ENCODE assay signal across 14 cellular contexts in the genomic region with DNA sequence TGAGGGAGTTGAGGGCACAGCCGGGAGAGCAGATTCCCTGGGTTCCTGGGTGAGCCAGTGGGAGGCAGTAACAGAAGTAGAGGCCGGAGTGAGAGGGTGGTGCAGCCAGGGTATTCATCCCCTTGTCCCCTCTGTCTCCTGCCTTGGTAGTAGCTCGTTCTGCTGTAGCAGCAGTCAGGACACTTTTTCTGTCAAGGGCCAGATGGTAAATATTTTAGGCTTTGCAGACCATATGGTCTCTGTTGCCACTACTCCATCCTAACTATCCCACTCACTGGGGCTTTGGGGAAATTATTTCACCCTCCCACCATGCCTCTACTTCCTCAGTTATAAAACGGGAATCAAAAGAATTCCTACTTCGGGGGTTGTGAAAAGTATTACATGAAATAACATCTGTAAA.
"Had no signal": no experiment of that assay in that cellular context is flagged by ENCODE, and none has a peak within 500 bp of the region (broad histone marks: within the 10 kb centered on the region; RNA-seq: fewer than 3 reads in every experiment).

No MANE protein-coding gene starts in this region.

- DNase-seq: activated CD4-positive, alpha-beta T cell treated with anti-CD3 and anti-CD28 coated beads, Interleukin-2, amount 50 U/mL, for 1 hour; activated CD4-positive, CD25-positive, alpha-beta regulatory T cell treated with anti-CD3 and anti-CD28 coated beads, Interleukin-2, amount 50 U/mL, for 72 hours; activated gamma-delta T cell; adrenal gland; foreskin fibroblast; hippocampal formation; left lung; midbrain; stimulated activated CD4-positive, alpha-beta T cell treated with anti-CD3 and anti-CD28 coated beads, Interleukin-12 subunit alpha, Interleukin-12 subunit beta, amount 100 ng/mL, for 4 hours; stimulated activated CD4-positive, alpha-beta T cell treated with anti-CD3 and anti-CD28 coated beads, Interleukin-2, amount 100 ng/mL, for 24 hours; stimulated activated naive CD4-positive, alpha-beta T cell treated with Interleukin-2 at 50 U/mL for 16 hours had no signal

- H3K27me3 Mint-ChIP-seq: progenitor cell of endocrine pancreas had no signal

- H3K4me3 Mint-ChIP-seq: T-helper 1 cell treated with Interleukin-12 subunit alpha and Interleukin-12 subunit beta and Interleukin-4 antibody, amounts not matched to agents 30 μg/mL and 1 μg/mL, for 36 hours had no signal

- H3K36me3 Mint-ChIP-seq: activated naive CD4-positive, alpha-beta T cell treated with anti-CD3 and anti-CD28 coated beads, Interleukin-2, amount 50 U/mL, for 72 hours had no signal

- ATAC-seq: activated naive CD4-positive, alpha-beta T cell treated with anti-CD3 and anti-CD28 coated beads, Interleukin-2, amount 50 U/mL, for 72 hours; left lung had no signal

- H3K9me3 Mint-ChIP-seq: activated naive CD4-positive, alpha-beta T cell treated with anti-CD3 and anti-CD28 coated beads, Interleukin-2, amount 50 U/mL, for 72 hours; T-helper 1 cell treated with Interleukin-12 subunit alpha and Interleukin-12 subunit beta and Interleukin-4 antibody, amounts not matched to agents 30 μg/mL and 1 μg/mL, for 36 hours had no signal

- H3K27ac Mint-ChIP-seq: activated naive CD4-positive, alpha-beta T cell treated with anti-CD3 and anti-CD28 coated beads, Interleukin-2, amount 50 U/mL, for 72 hours; progenitor cell of endocrine pancreas; T-helper 1 cell treated with Interleukin-12 subunit alpha and Interleukin-12 subunit beta and Interleukin-4 antibody, amounts not matched to agents 30 μg/mL and 1 μg/mL, for 36 hours had no signal
